Comparison of ENCODE assay signal across 8 cellular contexts in the genomic region with DNA sequence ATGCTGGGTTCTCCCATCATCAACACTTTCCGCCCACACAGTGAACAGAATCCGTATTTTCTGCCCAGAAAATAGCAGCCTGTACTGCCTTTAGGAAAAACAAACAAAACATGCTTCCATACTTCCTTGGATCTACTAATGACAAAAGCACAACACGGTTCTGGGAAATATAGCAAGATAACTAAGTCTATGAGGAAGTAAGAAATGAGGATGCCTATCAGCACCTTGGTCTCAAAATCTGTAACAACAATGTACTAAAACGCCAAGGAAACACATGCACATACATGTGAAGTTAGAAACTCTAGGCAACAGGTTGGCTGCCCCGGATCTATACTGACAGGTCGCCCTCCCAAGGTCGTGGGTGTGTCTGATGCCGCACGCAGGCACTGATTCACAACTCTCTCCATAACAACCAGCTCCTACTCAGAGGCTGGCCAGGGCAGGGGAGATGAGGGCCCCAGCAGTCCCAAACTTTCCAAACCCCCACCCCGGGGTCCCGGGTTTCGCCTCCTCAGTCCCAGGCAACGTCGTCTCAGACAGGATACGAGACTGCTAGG. TPM values are rescaled to one million over a fixed set of nuclear protein-coding genes. Genes with fewer than 3 reads are reported as not detected.
DNase-seq lines count a peak whose midpoint lies in the region; ATAC-seq, FAIRE-seq and TF ChIP-seq lines count a peak whose summit lies in the region.

No MANE protein-coding gene starts in this region.

- H3K4me3 ChIP-seq in AG04449 (ENCODE audit: low read depth, low read length), result peak overlapping the region; percentile 92
- H3K4me3 ChIP-seq in SK-N-MC, result peak overlapping the region; percentile 97
- peak overlapping the region; percentile 92 for H3K4me3 ChIP-seq in rectal smooth muscle tissue (ENCODE audit: low read length)
- H3K4me3 ChIP-seq in vagina, result peak overlapping the region; percentile 71 to 83

- H3K9ac ChIP-seq in SK-N-MC (ENCODE audit: insufficient read length), result peak overlapping the region; percentile 76
- peak overlapping the region; percentile 98 for H3K9ac ChIP-seq in rectal smooth muscle tissue (ENCODE audit: low read length)

- intact Hi-C loops in left cardiac atrium (cut with DNase I) (loop anchor here in 1 of 2 donors (5.0 kb wide), 1 partner anchor 37 kb away; no protein-coding TSS in a partner anchor), vagina (cut with DNase I) (no loop called here)

- ATAC-seq in HG03439 (IDR thresholded peaks at IDR 0.05; ENCODE audit: unreplicated experiment) (peak; percentile 36), left cardiac atrium (peak; percentile 52 to 78)

- H3K27ac ChIP-seq in SK-N-MC (no peak overlapping the region), rectal smooth muscle tissue (ENCODE audit: low read depth, low read length) (peak overlapping the region; percentile 96), vagina (peak overlapping the region; percentile 84)

- FAIRE-seq in GM19239 (lab: Jason Lieb, UNC), result peak; percentile 64

- H3K9me3 ChIP-seq in SK-N-MC (ENCODE audit: low read depth, low read length), result no peaks in the 10 kb centered on the region
- no peaks in the 10 kb centered on the region for H3K9me3 ChIP-seq in vagina

- peak overlapping the region; percentile 88 for H3K27ac Mint-ChIP-seq in activated naive CD8-positive, alpha-beta T cell treated with anti-CD3 and anti-CD28 coated beads for 36 hours

- H3K4me1 Mint-ChIP-seq in activated naive CD8-positive, alpha-beta T cell treated with anti-CD3 and anti-CD28 coated beads for 36 hours, result peaks cover 49% of the 10 kb centered on the region

- H3K36me3 Mint-ChIP-seq in activated naive CD8-positive, alpha-beta T cell treated with anti-CD3 and anti-CD28 coated beads for 36 hours, result peaks cover 2% of the 10 kb centered on the region

- TF ChIP-seq CTCF in AG04449 (IDR thresholded peaks at IDR 0.05; ENCODE audit: insufficient read depth, low read length, missing control alignments), result no peak
- TF ChIP-seq CTCF in vagina (IDR thresholded peaks at IDR 0.05), result no peak

- POLR2A ChIA-PET in AG04449 (lab: Yijun Ruan, JAX), result interaction anchor here (0.5 to 0.6 kb wide), 2 partner anchors 9 to 863 kb away, joined by 3 to 7 read pairs; no protein-coding TSS in a partner anchor

- CTCF ChIA-PET in AG04449 (lab: Yijun Ruan, JAX), result no interaction called here

- H3K27me3 ChIP-seq in rectal smooth muscle tissue (ENCODE audit: control insufficient read depth, insufficient read depth, low read length) (no peaks in the 10 kb centered on the region), vagina (no peaks in the 10 kb centered on the region)

- no peaks in the 10 kb centered on the region for H3K36me3 ChIP-seq in SK-N-MC (ENCODE audit: insufficient read depth, low read length)
- H3K36me3 ChIP-seq in rectal smooth muscle tissue (ENCODE audit: control insufficient read depth, insufficient read depth, low read length), result no peaks in the 10 kb centered on the region
- H3K36me3 ChIP-seq in vagina, result no peaks in the 10 kb centered on the region

- H3K9me3 Mint-ChIP-seq in activated naive CD8-positive, alpha-beta T cell treated with anti-CD3 and anti-CD28 coated beads for 36 hours, result peaks cover 1% of the 10 kb centered on the region

- TF ChIP-seq POLR2A in vagina (IDR thresholded peaks at IDR 0.05), result no peak

- peak overlapping the region; percentile 93 for H3K4me3 Mint-ChIP-seq in activated naive CD8-positive, alpha-beta T cell treated with anti-CD3 and anti-CD28 coated beads for 36 hours

- no peaks in the 10 kb centered on the region for H3K27me3 Mint-ChIP-seq in activated naive CD8-positive, alpha-beta T cell treated with anti-CD3 and anti-CD28 coated beads for 36 hours

- DNase-seq in AG04449 (ENCODE audit: low read depth, low spot score), result no peak
- DNase-seq in GM19239 (ENCODE audit: insufficient read length, low spot score), result peak; percentile 9
- no peak for DNase-seq in SK-N-MC (ENCODE audit: low read depth, low spot score)
- peak; percentile 64 for DNase-seq in activated naive CD8-positive, alpha-beta T cell treated with anti-CD3 and anti-CD28 coated beads for 36 hours
- DNase-seq in left cardiac atrium, result no peak
- DNase-seq in vagina (ENCODE audit: extremely low spot score in 2 of 2), result peak in 1 of 2 donors; percentile 89

- H3K4me1 ChIP-seq in rectal smooth muscle tissue (ENCODE audit: control insufficient read depth, insufficient read depth, low read length) (peaks cover 11% of the 10 kb centered on the region), vagina (peaks cover 23% of the 10 kb centered on the region)

RNA-seq across cellular contexts. Expression of gene BTBD9, which starts 0.7 kb away (rescaled TPM):
- total RNA-seq in activated naive CD8-positive, alpha-beta T cell treated with anti-CD3 and anti-CD28 coated beads for 36 hours, result 1 to 10 TPM; 6.8 to 7.0 TPM
- 10 to 100 TPM; 19.0 to 33.2 TPM for total RNA-seq in left cardiac atrium
- 24.1 TPM for total RNA-seq in vagina

Comparison
In these comparisons a context has a peak if more than half of its experiments do, and no peak if none do; other contexts are left out.
1. DNase-seq: peak in GM19239 (single experiment) and activated naive CD8-positive, alpha-beta T cell treated with anti-CD3 and anti-CD28 coated beads for 36 hours (single experiment); none in AG04449 (single experiment), SK-N-MC (single experiment) and left cardiac atrium (single experiment).
2. Peak in every context shown above with its lines, with median percentiles within 50 percentile points of each other: H3K4me3 ChIP-seq.